18 cellular contexts compared by ENCODE assay signal in genomic region chr6:72769459-72770125, GRCh38.
DNase-seq lines count a peak whose midpoint lies in the region; ATAC-seq and TF ChIP-seq lines count a peak whose summit lies in the region.
"Had no signal": no experiment of that assay in that cellular context is flagged by ENCODE, and none has a peak within 500 bp of the region (broad histone marks: within the 10 kb centered on the region; RNA-seq: fewer than 3 reads in every experiment).

No MANE protein-coding gene starts in this region.

- H3K4me1 ChIP-seq in DOHH2 (ENCODE audit: control insufficient read depth, low read length) = peaks cover 37% of the 10 kb centered on the region
- H3K4me1 ChIP-seq in ovary (ENCODE audit: insufficient read depth) = no peaks in the 10 kb centered on the region
- no peaks in the 10 kb centered on the region for H3K4me1 ChIP-seq in upper lobe of left lung
- H3K4me1 ChIP-seq: colonic mucosa, heart left ventricle, left lung had no signal

- H3K27me3 Mint-ChIP-seq in CD4-positive, alpha-beta T cell = no peaks in the 10 kb centered on the region

- no peaks in the 10 kb centered on the region for H4K20me1 ChIP-seq in DOHH2 (ENCODE audit: control insufficient read depth, insufficient read depth, low read depth, low read length)

- no peaks in the 10 kb centered on the region for H3K36me3 Mint-ChIP-seq in CD4-positive, alpha-beta T cell (ENCODE audit: low read depth)

- 0 out of 2 replicates have a peak, but pooled peaks cover 3% of the 10 kb centered on the region for H3K36me3 ChIP-seq in DOHH2 (ENCODE audit: control insufficient read depth, low read length)
- H3K36me3 ChIP-seq in ovary = no peaks in the 10 kb centered on the region
- H3K36me3 ChIP-seq in upper lobe of left lung = no peaks in the 10 kb centered on the region
- H3K36me3 ChIP-seq: colonic mucosa, heart left ventricle, left lung had no signal

- H3K9me3 ChIP-seq in DOHH2 (ENCODE audit: control insufficient read depth, insufficient read depth, low read length) (no peaks in the 10 kb centered on the region), ovary (no peaks in the 10 kb centered on the region), upper lobe of left lung (no peaks in the 10 kb centered on the region)
- H3K9me3 ChIP-seq in CD4-positive, alpha-beta T cell (ENCODE audit: control insufficient read depth, low read length) = no peaks in the 10 kb centered on the region
- H3K9me3 ChIP-seq: colonic mucosa, heart left ventricle, left lung had no signal

- intact Hi-C loops in CD4-positive, alpha-beta T cell (cut with DNase I, micrococcal nuclease) = no loop called here
- intact Hi-C loops in ovary (cut with DNase I) = no loop called here

- 80 to 85% (median 85%) methylated on average over 1 of the region's 1 CpG for WGBS in ovary, 3 donors
- WGBS in upper lobe of left lung, 2 donors = 84 to 85% methylated on average over 1 of the region's 1 CpG

- TF ChIP-seq POLR2A in ovary (IDR thresholded peaks at IDR 0.05) (no peak), upper lobe of left lung (IDR thresholded peaks at IDR 0.05) (no peak)

- no peak overlapping the region for H3K4me3 Mint-ChIP-seq in CD4-positive, alpha-beta T cell
- H3K4me3 Mint-ChIP-seq: neural crest cell had no signal

- TF ChIP-seq EP300 in ovary (IDR thresholded peaks at IDR 0.05) (no peak), upper lobe of left lung (IDR thresholded peaks at IDR 0.05) (no peak)

- H3K27me3 ChIP-seq in DOHH2 (ENCODE audit: control insufficient read depth, low read length) (no peaks in the 10 kb centered on the region), ovary (no peaks in the 10 kb centered on the region), upper lobe of left lung (no peaks in the 10 kb centered on the region)
- H3K27me3 ChIP-seq in CD4-positive, alpha-beta T cell (ENCODE audit: control insufficient read depth, insufficient read depth, low read length) = no peaks in the 10 kb centered on the region
- H3K27me3 ChIP-seq: colonic mucosa, heart left ventricle, left lung had no signal

- no peak for TF ChIP-seq CTCF in DOHH2 (IDR thresholded peaks at IDR 0.05; ENCODE audit: low read depth, low read length, poor library complexity, severe bottlenecking)
- no peak for TF ChIP-seq CTCF in CD4-positive, alpha-beta T cell (IDR thresholded peaks at IDR 0.05)
- no peak for TF ChIP-seq CTCF in ovary (IDR thresholded peaks at IDR 0.05)
- TF ChIP-seq CTCF in upper lobe of left lung (IDR thresholded peaks at IDR 0.05) = no peak

- H3K4me1 Mint-ChIP-seq in CD4-positive, alpha-beta T cell (ENCODE audit: low read depth) = no peaks in the 10 kb centered on the region
- H3K4me1 Mint-ChIP-seq: neural crest cell had no signal

- H3K27ac ChIP-seq in DOHH2 (ENCODE audit: low read depth, low read length) (peak overlapping the region; percentile 45), ovary (no peak overlapping the region), upper lobe of left lung (no peak overlapping the region)
- no peak overlapping the region for H3K27ac ChIP-seq in CD4-positive, alpha-beta T cell (ENCODE audit: low read depth, low read length)
- H3K27ac ChIP-seq: colonic mucosa, heart left ventricle, left lung had no signal

- CTCF ChIA-PET in CD4-positive, alpha-beta T cell (lab: Charles Lee) = no interaction called here

- ATAC-seq in GM19397 (IDR thresholded peaks at IDR 0.05; ENCODE audit: unreplicated experiment) = peak; percentile 53
- peak; percentile 67 for ATAC-seq in HG02759 (IDR thresholded peaks at IDR 0.05; ENCODE audit: unreplicated experiment)
- ATAC-seq in CD4-positive, alpha-beta T cell (ENCODE audit: poor library complexity) = no peak
- no peak for ATAC-seq in upper lobe of left lung (ENCODE audit: low FRiP score in 2 of 2)
- ATAC-seq: heart left ventricle; left lung; sciatic nerve; stimulated activated naive CD8-positive, alpha-beta T cell treated with anti-CD3 and anti-CD28 coated beads, Interleukin-15, Interleukin-2, amounts not matched to agents 100 U/mL and 50 U/mL, for 24 hours had no signal

- no peak overlapping the region for H3K27ac Mint-ChIP-seq in CD4-positive, alpha-beta T cell

- no peaks in the 10 kb centered on the region for H3K9me2 ChIP-seq in DOHH2 (replicated peaks; ENCODE audit: control insufficient read depth, low read length)

- POLR2A ChIA-PET in CD4-positive, alpha-beta T cell (lab: Charles Lee) = no interaction called here

- H3K9me3 Mint-ChIP-seq in CD4-positive, alpha-beta T cell = no peaks in the 10 kb centered on the region

- H3K79me2 ChIP-seq in DOHH2 (ENCODE audit: control insufficient read depth, low read length) = peaks cover 69% of the 10 kb centered on the region

- DNase-seq in NAMALWA (ENCODE audit: low spot score) (peak; percentile 33), ovary (no peak), T-helper 2 cell (no peak), upper lobe of left lung (no peak)
- DNase-seq in CD4-positive, alpha-beta T cell = no peak
- DNase-seq: activated CD4-positive, alpha-beta T cell treated with anti-CD3 and anti-CD28 coated beads for 1 hour; amniotic stem cell; colonic mucosa; heart left ventricle; left lung; NCI-H2029 treated with DMSO at 0.1 percent for 48 hours; stimulated activated naive CD8-positive, alpha-beta T cell treated with anti-CD3 and anti-CD28 coated beads, Interleukin-15, Interleukin-2, amounts not matched to agents 100 U/mL and 50 U/mL, for 24 hours; SW 1271 had no signal

- H3K4me3 ChIP-seq in DOHH2 (ENCODE audit: low read length) = peak overlapping the region; percentile 9; the same call in 1 of the 2 replicates
- H3K4me3 ChIP-seq in ovary = no peak overlapping the region
- H3K4me3 ChIP-seq in upper lobe of left lung = no peak overlapping the region
- H3K4me3 ChIP-seq: colonic mucosa, heart left ventricle, left lung had no signal

- H3F3A ChIP-seq in DOHH2 (ENCODE audit: control insufficient read depth, insufficient read depth) = peaks cover 5% of the 10 kb centered on the region; the same call in 1 of the 2 replicates

- peak overlapping the region; percentile 45 for H3K4me2 ChIP-seq in DOHH2 (ENCODE audit: low read length)

Comparison
In these comparisons a context has a peak if more than half of its experiments do, and no peak if none do; other contexts are left out.
1. ATAC-seq: peak in GM19397 (single experiment) and HG02759 (single experiment); none in CD4-positive, alpha-beta T cell (single experiment) and upper lobe of left lung (0 of 2).